In the genomic region with DNA sequence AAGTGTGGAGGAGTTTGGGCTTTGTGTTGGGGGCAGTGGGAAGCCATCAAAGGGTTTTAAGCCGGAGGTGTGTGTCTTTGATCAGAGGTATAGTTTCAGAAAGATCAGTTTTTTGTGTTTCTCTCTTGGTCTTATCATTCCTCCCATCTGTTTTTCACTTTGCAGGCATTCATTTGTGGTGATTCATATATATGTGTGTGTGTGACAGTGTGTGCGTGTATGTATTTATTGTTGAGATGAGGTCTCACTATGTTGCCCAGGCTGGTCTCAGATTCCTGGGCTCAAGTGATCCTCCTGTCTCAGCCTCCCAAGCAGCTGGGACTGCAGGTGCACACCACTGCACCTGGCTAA, we compare ENCODE assay signal across 1 cellular context.
TF ChIP-seq lines count a peak whose summit lies in the region.

No MANE protein-coding gene starts in this region.

TF ChIP-seq in endothelial cell of umbilical vein, 7 proteins besides CTCF, POLR2A, EP300 and RAD21:
- TF ChIP-seq, protein P1, sequence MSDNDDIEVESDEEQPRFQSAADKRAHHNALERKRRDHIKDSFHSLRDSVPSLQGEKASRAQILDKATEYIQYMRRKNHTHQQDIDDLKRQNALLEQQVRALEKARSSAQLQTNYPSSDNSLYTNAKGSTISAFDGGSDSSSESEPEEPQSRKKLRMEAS (IDR thresholded peaks at IDR 0.05; ENCODE audit: insufficient read depth, insufficient read length) = no peak
- TF ChIP-seq FOS (IDR thresholded peaks at IDR 0.05; ENCODE audit: borderline replicate concordance, insufficient read depth, low read length) (peak; percentile 66), GATA2 (IDR thresholded peaks at IDR 0.05; ENCODE audit: insufficient read depth, insufficient read length, low read depth, low read length) (peak; percentile 93), POLR2AphosphoS5 (IDR thresholded peaks at IDR 0.05; ENCODE audit: insufficient read depth, low read depth, low read length) (peak; percentile 32), JUN (IDR thresholded peaks at IDR 0.05; ENCODE audit: borderline replicate concordance, insufficient read depth, insufficient read length, low read depth) (peak; percentile 76), EZH2 (IDR thresholded peaks at IDR 0.05; ENCODE audit: borderline replicate concordance, low read depth, low read length, severe bottlenecking) (no peak), MYC (IDR thresholded peaks at IDR 0.05; ENCODE audit: low read depth, low read length) (no peak)
